1 cellular context compared by ENCODE assay signal in the genomic region with DNA sequence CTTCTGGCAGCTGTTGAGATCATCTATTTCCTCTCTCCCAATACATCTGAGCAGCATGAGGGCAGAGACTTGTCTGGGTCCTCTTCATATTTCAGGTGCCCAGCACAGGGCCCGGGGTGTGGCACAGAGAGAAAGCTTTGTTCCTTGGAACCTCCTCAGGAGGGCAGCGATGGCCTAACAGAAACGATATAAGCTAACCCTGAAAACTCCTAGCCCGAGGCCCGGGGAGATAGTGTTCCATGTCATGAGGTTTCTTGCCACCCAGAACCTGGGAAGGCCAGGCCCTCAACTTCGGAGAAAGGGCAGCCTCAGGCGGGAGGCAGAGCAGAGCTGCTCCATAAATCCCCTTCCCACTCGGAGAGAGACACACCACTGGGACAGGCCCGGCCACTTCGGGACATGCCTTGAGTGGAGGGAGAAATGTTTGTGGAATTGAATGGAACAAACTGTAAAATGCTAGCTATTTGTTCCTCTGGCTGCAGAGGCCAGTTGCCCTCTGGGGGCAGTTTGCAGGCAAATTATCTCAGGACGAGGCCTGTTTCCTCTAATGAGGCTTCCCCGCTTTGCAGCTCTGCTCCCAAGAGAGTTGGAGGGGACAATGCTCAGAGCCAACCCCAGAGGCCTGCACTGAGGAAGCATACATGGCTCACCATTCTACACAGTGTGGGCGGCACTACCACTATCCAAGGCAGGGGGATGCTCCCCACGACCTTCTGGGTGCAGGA.
TF ChIP-seq lines count a peak whose summit lies in the region.

No MANE protein-coding gene starts in this region.

TF ChIP-seq in HepG2, 621 proteins besides CTCF, POLR2A, EP300 and RAD21:
- TF ChIP-seq, protein P1, sequence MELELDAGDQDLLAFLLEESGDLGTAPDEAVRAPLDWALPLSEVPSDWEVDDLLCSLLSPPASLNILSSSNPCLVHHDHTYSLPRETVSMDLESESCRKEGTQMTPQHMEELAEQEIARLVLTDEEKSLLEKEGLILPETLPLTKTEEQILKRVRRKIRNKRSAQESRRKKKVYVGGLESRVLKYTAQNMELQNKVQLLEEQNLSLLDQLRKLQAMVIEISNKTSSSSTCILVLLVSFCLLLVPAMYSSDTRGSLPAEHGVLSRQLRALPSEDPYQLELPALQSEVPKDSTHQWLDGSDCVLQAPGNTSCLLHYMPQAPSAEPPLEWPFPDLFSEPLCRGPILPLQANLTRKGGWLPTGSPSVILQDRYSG (CRISPR knock-in tag; IDR thresholded peaks at IDR 0.05), result no peak
- TF ChIP-seq ZEB1 (IDR thresholded peaks at IDR 0.05; ENCODE audit: insufficient replicate concordance, low read depth) (no peak), IRF2 (CRISPR knock-in tag; IDR thresholded peaks at IDR 0.05) (no peak)
- TF ChIP-seq, protein P2, sequence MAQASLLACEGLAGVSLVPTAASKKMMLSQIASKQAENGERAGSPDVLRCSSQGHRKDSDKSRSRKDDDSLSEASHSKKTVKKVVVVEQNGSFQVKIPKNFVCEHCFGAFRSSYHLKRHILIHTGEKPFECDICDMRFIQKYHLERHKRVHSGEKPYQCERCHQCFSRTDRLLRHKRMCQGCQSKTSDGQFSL (CRISPR knock-in tag; IDR thresholded peaks at IDR 0.05), result no peak
